In genomic region chr20:62969179-62969760, GRCh38 we compare ENCODE assay signal across 1 cellular context.
TF ChIP-seq lines count a peak whose summit lies in the region.

No MANE protein-coding gene starts in this region.

TF ChIP-seq in H1, 55 proteins besides CTCF, POLR2A, EP300 and RAD21 (continued from another document):
- TF ChIP-seq HDAC2 (IDR thresholded peaks at IDR 0.05; ENCODE audit: borderline replicate concordance in 1 of 2, low read depth in 2 of 2, low read length in 2 of 2), result no peak
- no peak for TF ChIP-seq RNF2 (IDR thresholded peaks at IDR 0.05; ENCODE audit: borderline replicate concordance, low read depth, low read length, missing control alignments, poor library complexity, severe bottlenecking)
